ENCODE assay signal across 16 cellular contexts in the genomic region with DNA sequence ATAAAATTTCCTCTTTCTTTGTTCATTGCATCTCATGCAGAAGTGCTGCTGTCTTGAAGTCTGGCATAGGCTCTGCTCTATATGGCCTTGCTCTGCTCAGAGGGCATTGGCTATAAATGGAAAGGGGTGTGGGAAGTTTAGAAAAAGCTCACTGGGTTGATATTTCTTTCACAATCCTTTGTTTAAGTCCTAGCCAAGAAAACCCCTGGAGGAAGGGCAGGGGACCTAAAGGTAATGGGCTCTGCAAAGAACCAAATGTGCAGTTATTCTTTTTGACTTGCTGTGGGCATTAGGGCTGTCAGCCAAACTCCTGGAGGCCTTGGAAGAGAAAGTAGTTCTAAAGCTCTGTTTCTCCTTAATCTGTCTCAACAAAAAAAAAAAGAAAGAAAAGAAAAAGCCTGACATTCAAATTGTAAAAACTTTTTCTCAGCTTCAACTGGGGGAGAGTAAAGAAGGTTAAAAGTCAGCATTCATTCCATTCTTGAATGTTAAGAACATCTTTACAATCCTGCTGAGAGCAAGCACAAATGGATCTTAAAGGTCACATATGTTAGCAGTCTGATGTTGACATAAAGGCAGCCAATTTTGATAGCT.
DNase-seq lines count a peak whose midpoint lies in the region; ATAC-seq, FAIRE-seq and TF ChIP-seq lines count a peak whose summit lies in the region.
"Had no signal": no experiment of that assay in that cellular context is flagged by ENCODE, and none has a peak within 500 bp of the region (broad histone marks: within the 10 kb centered on the region; RNA-seq: fewer than 3 reads in every experiment).

No MANE protein-coding gene starts in this region.

- H3K27me3 ChIP-seq in pancreas (no peaks in the 10 kb centered on the region), prostate gland (replicated peaks; ENCODE audit: insufficient read depth) (no peaks in the 10 kb centered on the region)
- H3K27me3 ChIP-seq: cardiac muscle cell, gastrocnemius medialis, left lung, upper lobe of left lung had no signal

- H3K4me3 ChIP-seq in fibroblast of pulmonary artery (replicated peaks; ENCODE audit: low read depth, low read length): no peak overlapping the region
- no peak overlapping the region for H3K4me3 ChIP-seq in pancreas
- H3K4me3 ChIP-seq in prostate gland: no peak overlapping the region
- H3K4me3 ChIP-seq: cardiac muscle cell, gastrocnemius medialis, left lung, upper lobe of left lung had no signal

- H3K36me3 ChIP-seq in pancreas: no peaks in the 10 kb centered on the region
- no peaks in the 10 kb centered on the region for H3K36me3 ChIP-seq in prostate gland
- H3K36me3 ChIP-seq: cardiac muscle cell, gastrocnemius medialis, left lung, upper lobe of left lung had no signal

- H3K27ac ChIP-seq in pancreas: no peak overlapping the region
- no peak overlapping the region for H3K27ac ChIP-seq in prostate gland
- H3K27ac ChIP-seq: cardiac muscle cell, upper lobe of left lung had no signal

- no peak for TF ChIP-seq POLR2A in prostate gland (IDR thresholded peaks at IDR 0.05)

- H3K4me1 ChIP-seq in pancreas: no peaks in the 10 kb centered on the region
- H3K4me1 ChIP-seq in prostate gland (replicated peaks): no peaks in the 10 kb centered on the region
- H3K4me1 ChIP-seq: gastrocnemius medialis, left lung, upper lobe of left lung had no signal

- no peak for TF ChIP-seq CTCF in AG09319 (IDR thresholded peaks at IDR 0.05; ENCODE audit: low read depth, low read length)
- TF ChIP-seq CTCF in fibroblast of pulmonary artery (IDR thresholded peaks at IDR 0.05; ENCODE audit: low read length, missing control alignments): no peak
- no peak for TF ChIP-seq CTCF in pancreas (IDR thresholded peaks at IDR 0.05)
- TF ChIP-seq CTCF in prostate gland (IDR thresholded peaks at IDR 0.05): no peak

- H3K9me3 ChIP-seq in pancreas: no peaks in the 10 kb centered on the region
- H3K9me3 ChIP-seq in prostate gland: no peaks in the 10 kb centered on the region
- H3K9me3 ChIP-seq: gastrocnemius medialis, left lung, upper lobe of left lung had no signal

- peak; percentile 59 for DNase-seq in AG09319 (ENCODE audit: extremely low read depth, low read depth)
- DNase-seq in RPMI7951 (ENCODE audit: low read depth): peak; percentile 88
- peak; percentile 82 for DNase-seq in fibroblast of pulmonary artery (ENCODE audit: low read depth)
- DNase-seq in pancreas: no peak
- no peak for DNase-seq in NCI-H2227 treated with DMSO at 0.1 percent for 48 hours (lab: John Stamatoyannopoulos, UW)
- no peak for DNase-seq in effector CD8-positive, alpha-beta T cell (lab: John Stamatoyannopoulos, UW)
- no peak for DNase-seq in activated naive CD4-positive, alpha-beta T cell (lab: John Stamatoyannopoulos, UW)
- DNase-seq in prostate gland (ENCODE audit: low spot score): no peak
- DNase-seq: activated T-cell treated with anti-CD3 and anti-CD28 coated beads, Interleukin-2, amount 50 U/mL, for 4 hours; C1 segment of cervical spinal cord; gastrocnemius medialis; GDM1; left lung; NCI-H524; upper lobe of left lung had no signal

- FAIRE-seq in pancreas (lab: Jason Lieb, UNC): no peak

- intact Hi-C loops in pancreas (cut with DNase I) (no loop called here), prostate gland (cut with DNase I) (no loop called here)

- peak in 3 of 4 donors; percentile 23 to 45 (median 44) for ATAC-seq in pancreas
- ATAC-seq: activated T-cell treated with anti-CD3 and anti-CD28 coated beads, Interleukin-2, amount 50 U/mL, for 4 hours; gastrocnemius medialis; left lung had no signal

Comparison
In these comparisons a context has a peak if more than half of its experiments do, and no peak if none do; other contexts are left out.
1. DNase-seq: peak in AG09319 (single experiment), RPMI7951 (single experiment) and fibroblast of pulmonary artery (single experiment); none in pancreas (0 of 6), NCI-H2227 treated with DMSO at 0.1 percent for 48 hours (single experiment), effector CD8-positive, alpha-beta T cell (single experiment), activated naive CD4-positive, alpha-beta T cell (0 of 4) and prostate gland (single experiment).